8 cellular contexts compared by ENCODE assay signal in the genomic region with DNA sequence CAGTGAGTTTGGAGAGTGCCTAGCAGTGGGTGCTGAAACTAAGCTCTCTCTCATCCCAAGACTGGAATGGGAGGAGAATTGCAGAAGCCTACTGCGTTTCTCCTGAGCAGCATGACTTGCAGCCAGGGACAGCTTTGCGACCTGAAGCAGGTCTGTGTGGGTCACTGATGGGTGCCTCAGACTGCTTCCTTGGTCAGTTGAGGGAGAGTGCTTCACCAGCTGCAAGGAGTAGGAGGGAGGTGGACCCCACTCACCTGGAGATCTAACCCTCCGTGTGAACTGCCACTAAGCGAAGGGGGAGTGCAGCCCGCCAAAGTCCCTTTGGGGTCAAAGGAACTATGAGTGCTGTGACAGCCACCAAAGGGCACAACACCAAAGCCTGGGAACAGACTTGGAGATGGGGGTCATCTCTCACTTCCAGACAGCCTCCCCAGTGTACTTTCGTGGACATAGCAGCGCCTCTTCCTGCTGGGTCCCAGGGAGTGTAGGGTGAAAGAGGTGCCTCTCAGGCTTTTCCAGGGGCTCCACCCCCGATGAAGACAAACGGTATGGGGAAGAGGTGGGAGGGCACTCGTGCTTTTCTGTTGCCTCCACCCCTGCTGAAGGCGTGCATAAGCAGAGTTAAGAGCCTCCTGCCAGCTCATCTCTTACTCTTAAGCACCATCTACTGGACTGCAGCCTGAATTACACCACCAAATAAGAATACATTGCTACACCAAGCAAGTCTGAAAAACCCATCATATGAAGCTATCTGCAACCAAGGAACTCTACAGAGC. TPM values are rescaled to one million over a fixed set of nuclear protein-coding genes. Genes with fewer than 3 reads are reported as not detected.
DNase-seq lines count a peak whose midpoint lies in the region; ATAC-seq lines count a peak whose summit lies in the region.

No MANE protein-coding gene starts in this region.

- H3K9me3 Mint-ChIP-seq in activated T-cell treated with anti-CD3 and anti-CD28 coated beads, Interleukin-2, amount 50 U/mL, for 24 hours, result peaks cover 2% of the 10 kb centered on the region

- peaks cover 2% of the 10 kb centered on the region for H3K4me1 Mint-ChIP-seq in activated T-cell treated with anti-CD3 and anti-CD28 coated beads, Interleukin-2, amount 50 U/mL, for 24 hours (ENCODE audit: low read depth)

- DNase-seq in DMS 273 treated with DMSO at 0.1 percent for 48 hours (lab: John Stamatoyannopoulos, UW), result peak; percentile 28
- peak; percentile 39 for DNase-seq in NCI-H510A treated with DMSO at 0.1 percent for 48 hours (lab: John Stamatoyannopoulos, UW)
- DNase-seq in activated T-cell treated with anti-CD3 and anti-CD28 coated beads, Interleukin-2, amount 50 U/mL, for 24 hours, result peak; percentile 40
- peak; percentile 67 for DNase-seq in foreskin melanocyte
- DNase-seq in posterior vena cava (ENCODE audit: low spot score), result peak; percentile 76
- no peak for DNase-seq in 8988T

- ATAC-seq in GM19397 (IDR thresholded peaks at IDR 0.05; ENCODE audit: unreplicated experiment) (peak; percentile 96), HG03432 (IDR thresholded peaks at IDR 0.05; ENCODE audit: unreplicated experiment) (peak; percentile 95)

- peaks cover 28% of the 10 kb centered on the region for H3K27me3 Mint-ChIP-seq in activated T-cell treated with anti-CD3 and anti-CD28 coated beads, Interleukin-2, amount 50 U/mL, for 24 hours

- no peak overlapping the region for H3K27ac Mint-ChIP-seq in activated T-cell treated with anti-CD3 and anti-CD28 coated beads, Interleukin-2, amount 50 U/mL, for 24 hours

- H3K36me3 Mint-ChIP-seq in activated T-cell treated with anti-CD3 and anti-CD28 coated beads, Interleukin-2, amount 50 U/mL, for 24 hours (ENCODE audit: low read depth), result peaks cover 3% of the 10 kb centered on the region

- intact Hi-C loops in posterior vena cava (cut with DNase I), result no loop called here

- H3K4me3 Mint-ChIP-seq in activated T-cell treated with anti-CD3 and anti-CD28 coated beads, Interleukin-2, amount 50 U/mL, for 24 hours, result no peak overlapping the region

RNA-seq across cellular contexts. Expression of a gene that starts 34.3 kb away (rescaled TPM):
- 1 to 10 TPM; 3.6 to 4.8 TPM for total RNA-seq in posterior vena cava
